8 cellular contexts compared by ENCODE assay signal in the genomic region with DNA sequence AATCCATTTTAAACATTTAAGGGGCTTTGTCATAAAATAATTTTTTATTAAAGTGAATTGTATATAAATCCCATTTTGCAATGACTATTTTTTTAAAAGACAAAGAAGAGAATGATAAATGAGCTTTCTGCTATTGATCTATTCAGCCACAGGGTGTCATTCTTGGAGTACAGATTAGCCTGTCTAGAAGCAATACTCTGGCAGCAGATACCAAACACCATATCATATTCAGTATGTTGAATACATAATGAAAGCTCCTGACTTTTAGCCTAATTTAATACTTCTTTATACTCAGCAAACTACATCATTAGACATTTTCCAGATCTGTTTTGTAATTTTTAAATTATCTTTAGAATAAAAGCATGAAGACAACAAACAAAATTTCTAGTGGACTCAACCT.
DNase-seq lines count a peak whose midpoint lies in the region; ATAC-seq and TF ChIP-seq lines count a peak whose summit lies in the region.

No MANE protein-coding gene starts in this region.

- peak overlapping the region; percentile 24 for H3K4me2 ChIP-seq in PC-3 (ENCODE audit: low read length)

- TF ChIP-seq CTCF in PC-3 (conservative IDR thresholded peaks at IDR 0.05; ENCODE audit: low read depth, low read length) (peak; percentile 77), fibroblast of pulmonary artery (IDR thresholded peaks at IDR 0.05; ENCODE audit: low read length, missing control alignments) (peak; percentile 60)

- no peaks in the 10 kb centered on the region for H3K36me3 ChIP-seq in PC-3 (ENCODE audit: low read depth, low read length)

- H3K4me3 ChIP-seq in PC-3 (ENCODE audit: low read length), result no peak overlapping the region
- H3K4me3 ChIP-seq in fibroblast of pulmonary artery (replicated peaks; ENCODE audit: low read depth, low read length), result no peak overlapping the region

- ATAC-seq in HG03432 (IDR thresholded peaks at IDR 0.05; ENCODE audit: unreplicated experiment) (peak; percentile 43), PC-3 (peak; percentile 60), HG03460 (IDR thresholded peaks at IDR 0.05; ENCODE audit: unreplicated experiment) (no peak)

- intact Hi-C loops in PC-3 (cut with micrococcal nuclease), result loop anchor here (1.0 to 10.0 kb wide), 6 partner anchors 107 to 653 kb away; no protein-coding TSS in a partner anchor

- in situ Hi-C loops in ACHN (cut with HindIII; ENCODE audit: low pct_ligation_motif_present, low pct_unique_long_range_greater_than_20kb, low sequenced_read_pairs), result no loop called here

- H4K20me1 ChIP-seq in PC-3 (ENCODE audit: low read length), result no peaks in the 10 kb centered on the region

- no peaks in the 10 kb centered on the region for H3K79me2 ChIP-seq in PC-3 (ENCODE audit: low read length)

- peak overlapping the region; percentile 69 for H3K27ac ChIP-seq in PC-3 (ENCODE audit: low read length)

- no peaks in the 10 kb centered on the region for H3K27me3 ChIP-seq in PC-3 (ENCODE audit: low read length)

- peak; percentile 80 for DNase-seq in ACHN
- DNase-seq in PC-3, result peak; percentile 69
- peak; percentile 83 for DNase-seq in fibroblast of pulmonary artery (ENCODE audit: low read depth)
- peak; percentile 11 for DNase-seq in pulmonary artery endothelial cell (ENCODE audit: low read depth, low spot score)
- no peak for DNase-seq in activated naive CD4-positive, alpha-beta T cell treated with anti-CD3 and anti-CD28 coated beads, Interleukin-2, amount 50 U/mL, for 16 hours
- no peak for DNase-seq in C1 segment of cervical spinal cord (lab: John Stamatoyannopoulos, UW)

- POLR2A ChIA-PET in PC-3 (lab: Charles Lee; ENCODE audit: unreplicated experiment), result no interaction called here

- H3K9me2 ChIP-seq in PC-3 (replicated peaks; ENCODE audit: low read length), result no peaks in the 10 kb centered on the region

- no peaks in the 10 kb centered on the region for H3K9me3 ChIP-seq in PC-3 (ENCODE audit: low read length)

- peak overlapping the region; percentile 9; the same call in 1 of the 2 replicates for H3K9ac ChIP-seq in PC-3 (ENCODE audit: low read length)

- H2AFZ ChIP-seq in PC-3 (ENCODE audit: low read length), result no peak overlapping the region

- BruUV-seq in PC-3 (replicated peaks; lab: Mats Ljungman, UMichigan), result no TSS peak

- CTCF ChIA-PET in PC-3 (lab: Charles Lee), result interaction anchor here (0.6 to 2.7 kb wide), 7 partner anchors 92 to 570 kb away, joined by 3 to 22 read pairs (median 4); no protein-coding TSS in a partner anchor

- H3K4me1 ChIP-seq in PC-3 (ENCODE audit: insufficient read depth, low read length), result peaks cover 18% of the 10 kb centered on the region

- H3F3A ChIP-seq in PC-3 (ENCODE audit: low read length, unreplicated experiment), result no peaks in the 10 kb centered on the region

Comparison
In these comparisons a context has a peak if more than half of its experiments do, and no peak if none do; other contexts are left out.
1. DNase-seq: peak in ACHN (single experiment), PC-3 (single experiment), fibroblast of pulmonary artery (single experiment) and pulmonary artery endothelial cell (single experiment); none in activated naive CD4-positive, alpha-beta T cell treated with anti-CD3 and anti-CD28 coated beads, Interleukin-2, amount 50 U/mL, for 16 hours (single experiment) and C1 segment of cervical spinal cord (0 of 14).